Comparison of ENCODE assay signal across 17 cellular contexts in the genomic region with DNA sequence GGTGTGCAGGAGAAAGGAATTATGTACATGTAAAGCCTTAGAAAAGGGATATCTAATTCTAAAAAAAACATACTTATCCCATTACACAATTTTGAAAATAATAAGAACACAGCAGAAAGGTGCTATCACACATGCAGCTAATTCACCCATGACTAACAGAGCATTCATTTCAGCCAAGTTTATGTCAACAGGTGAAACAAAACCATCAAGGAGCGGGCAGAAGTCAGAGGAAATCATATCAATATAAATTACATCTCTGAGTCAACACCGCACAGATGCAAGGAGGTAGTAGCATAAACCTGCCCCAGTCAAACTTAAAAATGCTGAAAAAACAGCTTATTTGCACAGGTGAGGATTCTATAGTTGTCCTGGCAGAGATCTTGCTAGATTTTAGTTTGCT.
"Had no signal": no experiment of that assay in that cellular context is flagged by ENCODE, and none has a peak within 500 bp of the region (broad histone marks: within the 10 kb centered on the region; RNA-seq: fewer than 3 reads in every experiment).

No MANE protein-coding gene starts in this region.

- DNase-seq: activated CD4-positive, alpha-beta T cell treated with anti-CD3 and anti-CD28 coated beads, Interleukin-2, amount 50 U/mL, for 48 hours; activated CD4-positive, CD25-positive, alpha-beta regulatory T cell treated with anti-CD3 and anti-CD28 coated beads, Interleukin-2, amount 50 U/mL, for 72 hours; activated CD8-positive, alpha-beta memory T cell treated with anti-CD3 and anti-CD28 coated beads, Interleukin-2, amount 10 ng/mL, durations not matched to agents 7 days and 5 days; activated effector memory CD4-positive, alpha-beta T cell treated with anti-CD3 and anti-CD28 coated beads, Interleukin-2, amount 50 U/mL, for 16 hours; activated naive CD8-positive, alpha-beta T cell treated with anti-CD3 and anti-CD28 coated beads, Interleukin-2, amount 10 ng/mL, durations not matched to agents 7 days and 5 days; activated T-cell treated with anti-CD3 and anti-CD28 coated beads, Interleukin-2, amount 50 U/mL, for 24 hours; anterior cingulate cortex; endodermal cell; glutamatergic neuron; naive thymus-derived CD4-positive, alpha-beta T cell; posterior cingulate gyrus; right cardiac atrium; small intestine; thyroid gland had no signal

- H3K36me3 ChIP-seq: thyroid gland, vagina had no signal

- H3K9me3 ChIP-seq: thyroid gland, vagina had no signal

- H3K4me3 ChIP-seq: lung, thyroid gland, vagina had no signal

- H3K27ac Mint-ChIP-seq: activated CD8-positive, alpha-beta memory T cell treated with anti-CD3 and anti-CD28 coated beads, Interleukin-2, amount 10 ng/mL, durations not matched to agents 7 days and 5 days; activated naive CD8-positive, alpha-beta T cell treated with anti-CD3 and anti-CD28 coated beads, Interleukin-2, amount 10 ng/mL, durations not matched to agents 7 days and 5 days; activated T-cell treated with anti-CD3 and anti-CD28 coated beads, Interleukin-2, amount 50 U/mL, for 24 hours; endodermal cell; naive thymus-derived CD4-positive, alpha-beta T cell had no signal

- H3K4me1 Mint-ChIP-seq: activated CD8-positive, alpha-beta memory T cell treated with anti-CD3 and anti-CD28 coated beads, Interleukin-2, amount 10 ng/mL, durations not matched to agents 7 days and 5 days; naive thymus-derived CD4-positive, alpha-beta T cell had no signal

- H3K36me3 Mint-ChIP-seq: activated CD8-positive, alpha-beta memory T cell treated with anti-CD3 and anti-CD28 coated beads, Interleukin-2, amount 10 ng/mL, durations not matched to agents 7 days and 5 days; activated naive CD8-positive, alpha-beta T cell treated with anti-CD3 and anti-CD28 coated beads, Interleukin-2, amount 10 ng/mL, durations not matched to agents 7 days and 5 days; naive thymus-derived CD4-positive, alpha-beta T cell had no signal

- H3K27me3 ChIP-seq: thyroid gland, vagina had no signal

- H3K9me3 Mint-ChIP-seq: activated naive CD8-positive, alpha-beta T cell treated with anti-CD3 and anti-CD28 coated beads, Interleukin-2, amount 10 ng/mL, durations not matched to agents 7 days and 5 days; activated T-cell treated with anti-CD3 and anti-CD28 coated beads, Interleukin-2, amount 50 U/mL, for 24 hours; endodermal cell; naive thymus-derived CD4-positive, alpha-beta T cell had no signal

- H3K4me1 ChIP-seq: vagina had no signal

- H3K27me3 Mint-ChIP-seq: activated CD8-positive, alpha-beta memory T cell treated with anti-CD3 and anti-CD28 coated beads, Interleukin-2, amount 10 ng/mL, durations not matched to agents 7 days and 5 days; activated naive CD8-positive, alpha-beta T cell treated with anti-CD3 and anti-CD28 coated beads, Interleukin-2, amount 10 ng/mL, durations not matched to agents 7 days and 5 days; activated T-cell treated with anti-CD3 and anti-CD28 coated beads, Interleukin-2, amount 50 U/mL, for 24 hours; naive thymus-derived CD4-positive, alpha-beta T cell had no signal

- H3K4me3 Mint-ChIP-seq: activated CD8-positive, alpha-beta memory T cell treated with anti-CD3 and anti-CD28 coated beads, Interleukin-2, amount 10 ng/mL, durations not matched to agents 7 days and 5 days; activated naive CD8-positive, alpha-beta T cell treated with anti-CD3 and anti-CD28 coated beads, Interleukin-2, amount 10 ng/mL, durations not matched to agents 7 days and 5 days; activated T-cell treated with anti-CD3 and anti-CD28 coated beads, Interleukin-2, amount 50 U/mL, for 24 hours; endodermal cell; naive thymus-derived CD4-positive, alpha-beta T cell had no signal

- H3K27ac ChIP-seq: thyroid gland, vagina had no signal

- ATAC-seq: activated CD8-positive, alpha-beta memory T cell treated with anti-CD3 and anti-CD28 coated beads, Interleukin-2, amount 10 ng/mL, durations not matched to agents 7 days and 5 days; esophagus mucosa; naive thymus-derived CD4-positive, alpha-beta T cell; right cardiac atrium had no signal
